Comparison of ENCODE assay signal across 8 cellular contexts in the genomic region with DNA sequence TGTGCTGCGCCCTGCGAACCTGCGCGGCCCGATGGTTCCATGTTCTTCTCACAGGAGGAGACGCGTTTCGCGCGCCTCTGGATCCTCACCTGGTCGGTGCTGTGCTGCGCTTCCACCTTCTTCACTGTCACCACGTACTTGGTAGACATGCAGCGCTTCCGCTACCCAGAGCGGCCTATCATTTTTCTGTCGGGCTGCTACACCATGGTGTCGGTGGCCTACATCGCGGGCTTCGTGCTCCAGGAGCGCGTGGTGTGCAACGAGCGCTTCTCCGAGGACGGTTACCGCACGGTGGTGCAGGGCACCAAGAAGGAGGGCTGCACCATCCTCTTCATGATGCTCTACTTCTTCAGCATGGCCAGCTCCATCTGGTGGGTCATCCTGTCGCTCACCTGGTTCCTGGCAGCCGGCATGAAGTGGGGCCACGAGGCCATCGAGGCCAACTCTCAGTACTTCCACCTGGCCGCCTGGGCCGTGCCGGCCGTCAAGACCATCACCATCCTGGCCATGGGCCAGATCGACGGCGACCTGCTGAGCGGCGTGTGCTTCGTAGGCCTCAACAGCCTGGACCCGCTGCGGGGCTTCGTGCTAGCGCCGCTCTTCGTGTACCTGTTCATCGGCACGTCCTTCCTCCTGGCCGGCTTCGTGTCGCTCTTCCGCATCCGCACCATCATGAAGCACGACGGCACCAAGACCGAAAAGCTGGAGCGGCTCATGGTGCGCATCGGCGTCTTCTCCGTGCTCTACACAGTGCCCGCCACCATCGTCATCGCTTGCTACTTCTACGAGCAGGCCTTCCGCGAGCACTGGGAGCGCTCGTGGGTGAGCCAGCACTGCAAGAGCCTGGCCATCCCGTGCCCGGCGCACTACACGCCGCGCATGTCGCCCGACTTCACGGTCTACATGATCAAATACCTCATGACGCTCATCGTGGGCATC. TPM values are rescaled to one million over a fixed set of nuclear protein-coding genes. Genes with fewer than 3 reads are reported as not detected.
DNase-seq lines count a peak whose midpoint lies in the region; ATAC-seq and TF ChIP-seq lines count a peak whose summit lies in the region.

No MANE protein-coding gene starts in this region.

- peak overlapping the region; percentile 96 for H3K4me2 ChIP-seq in smooth muscle cell

- H3K9me3 Mint-ChIP-seq in activated CD8-positive, alpha-beta T cell treated with anti-CD3 and anti-CD28 coated beads for 36 hours, result no peaks in the 10 kb centered on the region

- H3K79me2 ChIP-seq in smooth muscle cell (ENCODE audit: low read depth), result peaks cover 20% of the 10 kb centered on the region

- H3K4me1 ChIP-seq in iPS-15b (ENCODE audit: control insufficient read depth, insufficient read depth, low read length), result peaks cover 23% of the 10 kb centered on the region
- H3K4me1 ChIP-seq in smooth muscle cell (ENCODE audit: low read depth), result peaks cover 32% of the 10 kb centered on the region

- no peak overlapping the region for H3K27ac Mint-ChIP-seq in activated CD8-positive, alpha-beta T cell treated with anti-CD3 and anti-CD28 coated beads for 36 hours

- H3K9ac ChIP-seq in iPS-15b (ENCODE audit: low read depth, low read length) (no peak overlapping the region), smooth muscle cell (ENCODE audit: low read depth) (no peak overlapping the region)

- intact Hi-C loops in activated CD8-positive, alpha-beta T cell treated with anti-CD3 and anti-CD28 coated beads for 36 hours (cut with micrococcal nuclease), result no loop called here

- H3K36me3 ChIP-seq in iPS-15b (ENCODE audit: control insufficient read depth, insufficient read depth, low read length), result no peaks in the 10 kb centered on the region
- no peaks in the 10 kb centered on the region for H3K36me3 ChIP-seq in smooth muscle cell (ENCODE audit: low read depth)

- H3F3A ChIP-seq in smooth muscle cell (ENCODE audit: low read depth), result peaks cover 16% of the 10 kb centered on the region

- no peak for DNase-seq in activated CD8-positive, alpha-beta T cell treated with anti-CD3 and anti-CD28 coated beads for 36 hours
- DNase-seq in smooth muscle cell (lab: John Stamatoyannopoulos, UW; ENCODE audit: unreplicated experiment) (no peak), RPMI8226 (no peak)

- H3K4me1 Mint-ChIP-seq in activated CD8-positive, alpha-beta T cell treated with anti-CD3 and anti-CD28 coated beads for 36 hours (ENCODE audit: low read depth), result peaks cover 15% of the 10 kb centered on the region

- H3K4me3 ChIP-seq in GM12875 (ENCODE audit: low read depth, low read length) (peak overlapping the region; percentile 4), iPS-15b (ENCODE audit: low read depth, low read length) (peak overlapping the region; percentile 87), smooth muscle cell (peak overlapping the region; percentile 84)

- H4K20me1 ChIP-seq in smooth muscle cell (ENCODE audit: low read depth), result peaks cover 34% of the 10 kb centered on the region

- H2AFZ ChIP-seq in smooth muscle cell (ENCODE audit: low read depth), result no peak overlapping the region

- ATAC-seq in activated CD8-positive, alpha-beta T cell treated with anti-CD3 and anti-CD28 coated beads for 36 hours, result no peak
- ATAC-seq in HG03139 (IDR thresholded peaks at IDR 0.05; ENCODE audit: unreplicated experiment) (no peak), HG02870 (IDR thresholded peaks at IDR 0.05; ENCODE audit: unreplicated experiment) (no peak), GM21515 (IDR thresholded peaks at IDR 0.05; ENCODE audit: unreplicated experiment) (no peak)

- H3K4me3 Mint-ChIP-seq in activated CD8-positive, alpha-beta T cell treated with anti-CD3 and anti-CD28 coated beads for 36 hours, result peak overlapping the region; percentile 77

- H3K9me3 ChIP-seq in iPS-15b (ENCODE audit: control insufficient read depth, insufficient read depth, low read length), result no peaks in the 10 kb centered on the region
- H3K9me3 ChIP-seq in smooth muscle cell (replicated peaks; ENCODE audit: low read depth), result no peaks in the 10 kb centered on the region

- peak overlapping the region; percentile 56 for H3K27ac ChIP-seq in smooth muscle cell (ENCODE audit: low read depth)

- POLR2A ChIA-PET in activated CD8-positive, alpha-beta T cell treated with anti-CD3 and anti-CD28 coated beads for 36 hours (lab: Charles Lee), result no interaction called here

- peaks cover 76% of the 10 kb centered on the region for H3K27me3 ChIP-seq in iPS-15b (ENCODE audit: control insufficient read depth, insufficient read depth, low read length)
- H3K27me3 ChIP-seq in smooth muscle cell (ENCODE audit: low read depth), result no peaks in the 10 kb centered on the region

- H3K36me3 Mint-ChIP-seq in activated CD8-positive, alpha-beta T cell treated with anti-CD3 and anti-CD28 coated beads for 36 hours (ENCODE audit: low read depth), result peaks cover 2% of the 10 kb centered on the region

- TF ChIP-seq CTCF in GM12875 (IDR thresholded peaks at IDR 0.05; ENCODE audit: borderline replicate concordance, insufficient read depth, low read depth, low read length) (no peak), smooth muscle cell (IDR thresholded peaks at IDR 0.05; ENCODE audit: borderline replicate concordance, insufficient read depth, poor library complexity, severe bottlenecking) (no peak)
- TF ChIP-seq CTCF in activated CD8-positive, alpha-beta T cell treated with anti-CD3 and anti-CD28 coated beads for 36 hours (IDR thresholded peaks at IDR 0.05), result no peak

- CTCF ChIA-PET in activated CD8-positive, alpha-beta T cell treated with anti-CD3 and anti-CD28 coated beads for 36 hours (lab: Charles Lee), result interaction anchor here (1.5 kb wide), 1 partner anchor 25 kb away, joined by 6 read pairs; no protein-coding TSS in a partner anchor

- H3K27me3 Mint-ChIP-seq in activated CD8-positive, alpha-beta T cell treated with anti-CD3 and anti-CD28 coated beads for 36 hours, result peaks cover 43% of the 10 kb centered on the region

- WGBS in smooth muscle cell (ENCODE audit: low lambda C conversion rate), result 35% methylated on average over 83 of the region's 83 CpGs

RNA-seq across cellular contexts. Expression of a gene that starts 1.3 kb away (rescaled TPM):
- total RNA-seq in activated CD8-positive, alpha-beta T cell treated with anti-CD3 and anti-CD28 coated beads for 36 hours, result under 1 TPM; 0.16 to 0.22 TPM
- total RNA-seq in smooth muscle cell, result 19.8 and 29.7 TPM in 2 replicates
- polyA plus RNA-seq in smooth muscle cell, result 31.3 and 33.7 TPM in 2 replicates

RNA-seq across cellular contexts. Expression of a gene that starts 55.4 kb away (rescaled TPM):
- total RNA-seq in activated CD8-positive, alpha-beta T cell treated with anti-CD3 and anti-CD28 coated beads for 36 hours, result 10 to 100 TPM; 34.0 to 36.8 TPM
- 17.6 and 20.2 TPM in 2 replicates for total RNA-seq in smooth muscle cell
- 25.0 and 34.3 TPM in 2 replicates for polyA plus RNA-seq in smooth muscle cell

Comparison
In these comparisons a context has a peak if more than half of its experiments do, and no peak if none do; other contexts are left out.
1. H3K4me3 ChIP-seq: peak in every context shown above with its lines; median percentile 87 in iPS-15b; 84 in smooth muscle cell; 4 in GM12875.
2. RNA of a gene that starts 1.3 kb away (total RNA-seq): 19.8 to 29.7 TPM in smooth muscle cell; 0.16 to 0.22 TPM in activated CD8-positive, alpha-beta T cell treated with anti-CD3 and anti-CD28 coated beads for 36 hours; every median in the first group is over 10 times any median in the second.